ENCODE assay signal across 1 cellular context in genomic region chr6:29751480-29751879, GRCh38.
TF ChIP-seq lines count a peak whose summit lies in the region.

No MANE protein-coding gene starts in this region.

TF ChIP-seq in endothelial cell of umbilical vein, 7 proteins besides CTCF, POLR2A, EP300 and RAD21:
- TF ChIP-seq JUN (IDR thresholded peaks at IDR 0.05; ENCODE audit: borderline replicate concordance, insufficient read depth, insufficient read length, low read depth) (no peak), EZH2 (IDR thresholded peaks at IDR 0.05; ENCODE audit: borderline replicate concordance, low read depth, low read length, severe bottlenecking) (no peak), MAX (IDR thresholded peaks at IDR 0.05; ENCODE audit: insufficient read depth, insufficient read length) (no peak), MYC (IDR thresholded peaks at IDR 0.05; ENCODE audit: low read depth, low read length) (no peak), POLR2AphosphoS5 (IDR thresholded peaks at IDR 0.05; ENCODE audit: insufficient read depth, low read depth, low read length) (no peak), FOS (IDR thresholded peaks at IDR 0.05; ENCODE audit: borderline replicate concordance, insufficient read depth, low read length) (no peak), GATA2 (IDR thresholded peaks at IDR 0.05; ENCODE audit: insufficient read depth, insufficient read length, low read depth, low read length) (no peak)
